In genomic region chr20:18514127-18514526, GRCh38 we compare ENCODE assay signal across 22 cellular contexts.
"Had no signal": no experiment of that assay in that cellular context is flagged by ENCODE, and none has a peak within 500 bp of the region (broad histone marks: within the 10 kb centered on the region; RNA-seq: fewer than 3 reads in every experiment).

No MANE protein-coding gene starts in this region.

- ATAC-seq: activated T-cell treated with anti-CD3 and anti-CD28 coated beads, Interleukin-2, amount 50 U/mL, for 72 hours; gastrocnemius medialis; psoas muscle; stimulated activated naive CD8-positive, alpha-beta T cell treated with anti-CD3 and anti-CD28 coated beads, Interleukin-15, Interleukin-2, amounts not matched to agents 100 U/mL and 50 U/mL, for 24 hours; WTC11 had no signal

- H3K27ac ChIP-seq: coronary artery, esophagus squamous epithelium, gastrocnemius medialis, pancreas, psoas muscle, right atrium auricular region, thyroid gland had no signal

- H3K9me3 ChIP-seq: esophagus squamous epithelium, gastrocnemius medialis, pancreas, psoas muscle, right atrium auricular region, thyroid gland had no signal

- FAIRE-seq: islet of Langerhans, pancreas had no signal

- H3K27me3 ChIP-seq: esophagus squamous epithelium, gastrocnemius medialis, pancreas, right atrium auricular region, thyroid gland had no signal

- DNase-seq: activated CD4-positive, alpha-beta T cell treated with anti-CD3 and anti-CD28 coated beads, Interleukin-2, amount 50 U/mL, for 4 hours; activated CD8-positive, alpha-beta memory T cell treated with anti-CD3 and anti-CD28 coated beads for 24 hours; activated effector memory CD4-positive, alpha-beta T cell treated with Interleukin-2 at 50 U/mL for 16 hours; activated naive CD4-positive, alpha-beta T cell treated with anti-CD3 and anti-CD28 coated beads for 36 hours; activated T-cell treated with anti-CD3 and anti-CD28 coated beads, Interleukin-2, amount 50 U/mL, for 72 hours; cerebellar nuclear complex; endodermal cell; esophagus squamous epithelium; gastrocnemius medialis; hypothalamus; nephron progenitor cell; pancreas; psoas muscle; stimulated activated CD4-positive, alpha-beta T cell treated with anti-CD3 and anti-CD28 coated beads, Interleukin-12 subunit alpha, Interleukin-12 subunit beta, amount 100 ng/mL, for 4 hours; stimulated activated CD4-positive, alpha-beta T cell treated with anti-CD3 and anti-CD28 coated beads, Interleukin-4, amount 100 ng/mL, for 4 hours; stimulated activated naive CD8-positive, alpha-beta T cell treated with anti-CD3 and anti-CD28 coated beads, Interleukin-15, Interleukin-2, amounts not matched to agents 100 U/mL and 50 U/mL, for 24 hours; T1000; thyroid gland had no signal

- H3K4me3 ChIP-seq: coronary artery, esophagus squamous epithelium, gastrocnemius medialis, pancreas, psoas muscle, right atrium auricular region, thyroid gland had no signal

- H3K4me1 ChIP-seq: gastrocnemius medialis had no signal
